Comparison of ENCODE assay signal across 1 cellular context in the genomic region with DNA sequence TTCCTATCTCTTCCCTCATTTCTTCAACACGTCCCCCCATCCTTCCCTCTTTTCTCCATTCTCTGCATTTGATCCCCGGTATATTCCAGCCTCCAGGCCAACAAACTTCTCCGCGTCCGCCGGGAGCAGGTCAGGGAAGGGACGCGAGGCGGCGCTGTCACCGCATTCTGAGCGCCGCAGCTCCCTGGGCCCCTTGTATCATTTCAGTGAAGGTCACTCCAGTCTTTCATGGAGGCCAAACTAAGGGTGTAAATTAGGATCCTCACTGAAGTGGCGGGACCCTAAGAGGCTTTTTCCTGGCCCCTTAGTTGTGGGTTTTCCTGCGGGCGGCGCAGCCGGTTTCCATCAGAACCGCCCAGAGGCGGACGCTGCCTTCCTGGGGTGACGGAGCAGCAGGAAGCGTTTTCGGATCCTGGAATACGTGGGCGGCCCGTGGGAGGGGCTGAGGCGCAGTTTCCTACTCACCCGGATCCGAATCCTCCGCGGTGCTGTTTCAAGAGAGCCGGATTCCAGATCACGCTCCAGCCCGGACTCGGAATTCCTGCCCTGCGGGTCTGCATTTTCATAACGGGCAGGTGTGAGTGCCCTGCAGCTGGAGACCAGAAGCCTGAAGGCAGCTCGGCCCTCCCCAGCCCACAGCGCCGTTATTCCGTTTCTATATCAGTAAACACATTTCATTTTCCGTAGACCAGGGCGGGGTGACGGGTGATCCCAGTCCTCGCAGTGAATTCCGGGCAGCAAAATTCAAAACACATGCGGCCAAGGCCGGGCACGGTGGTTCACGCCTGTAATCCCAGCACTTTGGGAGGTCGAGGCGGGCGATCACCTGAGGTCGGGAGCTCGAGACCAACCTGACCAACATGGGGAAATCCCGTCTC.
TF ChIP-seq lines count a peak whose summit lies in the region.

No MANE protein-coding gene starts in this region.

TF ChIP-seq in K562, 482 proteins besides CTCF, POLR2A, EP300 and RAD21 (continued from another document and continues in another):
- TF ChIP-seq, protein P1, sequence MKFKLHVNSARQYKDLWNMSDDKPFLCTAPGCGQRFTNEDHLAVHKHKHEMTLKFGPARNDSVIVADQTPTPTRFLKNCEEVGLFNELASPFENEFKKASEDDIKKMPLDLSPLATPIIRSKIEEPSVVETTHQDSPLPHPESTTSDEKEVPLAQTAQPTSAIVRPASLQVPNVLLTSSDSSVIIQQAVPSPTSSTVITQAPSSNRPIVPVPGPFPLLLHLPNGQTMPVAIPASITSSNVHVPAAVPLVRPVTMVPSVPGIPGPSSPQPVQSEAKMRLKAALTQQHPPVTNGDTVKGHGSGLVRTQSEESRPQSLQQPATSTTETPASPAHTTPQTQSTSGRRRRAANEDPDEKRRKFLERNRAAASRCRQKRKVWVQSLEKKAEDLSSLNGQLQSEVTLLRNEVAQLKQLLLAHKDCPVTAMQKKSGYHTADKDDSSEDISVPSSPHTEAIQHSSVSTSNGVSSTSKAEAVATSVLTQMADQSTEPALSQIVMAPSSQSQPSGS (CRISPR knock-in tag; IDR thresholded peaks at IDR 0.05), result no peak
- TF ChIP-seq, protein P2, sequence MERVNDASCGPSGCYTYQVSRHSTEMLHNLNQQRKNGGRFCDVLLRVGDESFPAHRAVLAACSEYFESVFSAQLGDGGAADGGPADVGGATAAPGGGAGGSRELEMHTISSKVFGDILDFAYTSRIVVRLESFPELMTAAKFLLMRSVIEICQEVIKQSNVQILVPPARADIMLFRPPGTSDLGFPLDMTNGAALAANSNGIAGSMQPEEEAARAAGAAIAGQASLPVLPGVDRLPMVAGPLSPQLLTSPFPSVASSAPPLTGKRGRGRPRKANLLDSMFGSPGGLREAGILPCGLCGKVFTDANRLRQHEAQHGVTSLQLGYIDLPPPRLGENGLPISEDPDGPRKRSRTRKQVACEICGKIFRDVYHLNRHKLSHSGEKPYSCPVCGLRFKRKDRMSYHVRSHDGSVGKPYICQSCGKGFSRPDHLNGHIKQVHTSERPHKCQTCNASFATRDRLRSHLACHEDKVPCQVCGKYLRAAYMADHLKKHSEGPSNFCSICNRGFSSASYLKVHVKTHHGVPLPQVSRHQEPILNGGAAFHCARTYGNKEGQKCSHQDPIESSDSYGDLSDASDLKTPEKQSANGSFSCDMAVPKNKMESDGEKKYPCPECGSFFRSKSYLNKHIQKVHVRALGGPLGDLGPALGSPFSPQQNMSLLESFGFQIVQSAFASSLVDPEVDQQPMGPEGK (CRISPR knock-in tag; IDR thresholded peaks at IDR 0.05; ENCODE audit: borderline replicate concordance), result no peak
- no peak for TF ChIP-seq ZNF507 (tag; conservative IDR thresholded peaks at IDR 0.05)
- 0 out of 4 replicates have a peak, but pooled peaks of 1 of the 2 experiments have one; percentile 13 for TF ChIP-seq ETV6 (IDR thresholded peaks at IDR 0.05; ENCODE audit: borderline replicate concordance in 1 of 2, low read depth in 2 of 2, low read length in 1 of 2)
- TF ChIP-seq ETV6 (CRISPR knock-in tag; IDR thresholded peaks at IDR 0.05; ENCODE audit: borderline replicate concordance), result no peak
- TF ChIP-seq ZNF12 (CRISPR knock-in tag; IDR thresholded peaks at IDR 0.05), result no peak
- no peak for TF ChIP-seq ZNF408 (CRISPR knock-in tag; IDR thresholded peaks at IDR 0.05; ENCODE audit: low read depth)
- no peak for TF ChIP-seq SRSF9 (IDR thresholded peaks at IDR 0.05; ENCODE audit: borderline replicate concordance, low read depth, low read length)
- TF ChIP-seq, protein P3, sequence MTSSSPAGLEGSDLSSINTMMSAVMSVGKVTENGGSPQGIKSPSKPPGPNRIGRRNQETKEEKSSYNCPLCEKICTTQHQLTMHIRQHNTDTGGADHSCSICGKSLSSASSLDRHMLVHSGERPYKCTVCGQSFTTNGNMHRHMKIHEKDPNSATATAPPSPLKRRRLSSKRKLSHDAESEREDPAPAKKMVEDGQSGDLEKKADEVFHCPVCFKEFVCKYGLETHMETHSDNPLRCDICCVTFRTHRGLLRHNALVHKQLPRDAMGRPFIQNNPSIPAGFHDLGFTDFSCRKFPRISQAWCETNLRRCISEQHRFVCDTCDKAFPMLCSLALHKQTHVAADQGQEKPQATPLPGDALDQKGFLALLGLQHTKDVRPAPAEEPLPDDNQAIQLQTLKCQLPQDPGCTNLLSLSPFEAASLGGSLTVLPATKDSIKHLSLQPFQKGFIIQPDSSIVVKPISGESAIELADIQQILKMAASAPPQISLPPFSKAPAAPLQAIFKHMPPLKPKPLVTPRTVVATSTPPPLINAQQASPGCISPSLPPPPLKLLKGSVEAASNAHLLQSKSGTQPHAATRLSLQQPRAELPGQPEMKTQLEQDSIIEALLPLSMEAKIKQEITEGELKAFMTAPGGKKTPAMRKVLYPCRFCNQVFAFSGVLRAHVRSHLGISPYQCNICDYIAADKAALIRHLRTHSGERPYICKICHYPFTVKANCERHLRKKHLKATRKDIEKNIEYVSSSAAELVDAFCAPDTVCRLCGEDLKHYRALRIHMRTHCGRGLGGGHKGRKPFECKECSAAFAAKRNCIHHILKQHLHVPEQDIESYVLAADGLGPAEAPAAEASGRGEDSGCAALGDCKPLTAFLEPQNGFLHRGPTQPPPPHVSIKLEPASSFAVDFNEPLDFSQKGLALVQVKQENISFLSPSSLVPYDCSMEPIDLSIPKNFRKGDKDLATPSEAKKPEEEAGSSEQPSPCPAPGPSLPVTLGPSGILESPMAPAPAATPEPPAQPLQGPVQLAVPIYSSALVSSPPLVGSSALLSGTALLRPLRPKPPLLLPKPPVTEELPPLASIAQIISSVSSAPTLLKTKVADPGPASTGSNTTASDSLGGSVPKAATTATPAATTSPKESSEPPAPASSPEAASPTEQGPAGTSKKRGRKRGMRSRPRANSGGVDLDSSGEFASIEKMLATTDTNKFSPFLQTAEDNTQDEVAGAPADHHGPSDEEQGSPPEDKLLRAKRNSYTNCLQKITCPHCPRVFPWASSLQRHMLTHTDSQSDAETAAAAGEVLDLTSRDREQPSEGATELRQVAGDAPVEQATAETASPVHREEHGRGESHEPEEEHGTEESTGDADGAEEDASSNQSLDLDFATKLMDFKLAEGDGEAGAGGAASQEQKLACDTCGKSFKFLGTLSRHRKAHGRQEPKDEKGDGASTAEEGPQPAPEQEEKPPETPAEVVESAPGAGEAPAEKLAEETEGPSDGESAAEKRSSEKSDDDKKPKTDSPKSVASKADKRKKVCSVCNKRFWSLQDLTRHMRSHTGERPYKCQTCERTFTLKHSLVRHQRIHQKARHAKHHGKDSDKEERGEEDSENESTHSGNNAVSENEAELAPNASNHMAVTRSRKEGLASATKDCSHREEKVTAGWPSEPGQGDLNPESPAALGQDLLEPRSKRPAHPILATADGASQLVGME (CRISPR knock-in tag; IDR thresholded peaks at IDR 0.05), result 0 out of 2 replicates have a peak, but pooled peaks have one; percentile 17
- TF ChIP-seq PPARD (CRISPR knock-in tag; IDR thresholded peaks at IDR 0.05), result no peak
- TF ChIP-seq HSF4 (CRISPR knock-in tag; IDR thresholded peaks at IDR 0.05; ENCODE audit: borderline replicate concordance), result no peak
- TF ChIP-seq MAFG (tag; conservative IDR thresholded peaks at IDR 0.05), result no peak
- no peak for TF ChIP-seq SREBF2 (CRISPR knock-in tag; IDR thresholded peaks at IDR 0.05)
- TF ChIP-seq TEAD4 (IDR thresholded peaks at IDR 0.05; ENCODE audit: low read length), result peak; percentile 43; the same call in 1 of the 2 replicates
- no peak for TF ChIP-seq TEAD4 (CRISPR knock-in tag; IDR thresholded peaks at IDR 0.05; ENCODE audit: borderline replicate concordance)
- no peak for TF ChIP-seq ZNF217 (CRISPR knock-in tag; IDR thresholded peaks at IDR 0.05)
- no peak for TF ChIP-seq NUFIP1 (IDR thresholded peaks at IDR 0.05; ENCODE audit: partially characterized antibody)
- peak; percentile 83; the same call in 1 of the 2 replicates for TF ChIP-seq SMARCA5 (IDR thresholded peaks at IDR 0.05)
- TF ChIP-seq NR2C2 (CRISPR knock-in tag; IDR thresholded peaks at IDR 0.05), result peak; percentile 42
- TF ChIP-seq NR2C2 (tag; IDR thresholded peaks at IDR 0.05), result peak; percentile 95
- TF ChIP-seq, protein P4, sequence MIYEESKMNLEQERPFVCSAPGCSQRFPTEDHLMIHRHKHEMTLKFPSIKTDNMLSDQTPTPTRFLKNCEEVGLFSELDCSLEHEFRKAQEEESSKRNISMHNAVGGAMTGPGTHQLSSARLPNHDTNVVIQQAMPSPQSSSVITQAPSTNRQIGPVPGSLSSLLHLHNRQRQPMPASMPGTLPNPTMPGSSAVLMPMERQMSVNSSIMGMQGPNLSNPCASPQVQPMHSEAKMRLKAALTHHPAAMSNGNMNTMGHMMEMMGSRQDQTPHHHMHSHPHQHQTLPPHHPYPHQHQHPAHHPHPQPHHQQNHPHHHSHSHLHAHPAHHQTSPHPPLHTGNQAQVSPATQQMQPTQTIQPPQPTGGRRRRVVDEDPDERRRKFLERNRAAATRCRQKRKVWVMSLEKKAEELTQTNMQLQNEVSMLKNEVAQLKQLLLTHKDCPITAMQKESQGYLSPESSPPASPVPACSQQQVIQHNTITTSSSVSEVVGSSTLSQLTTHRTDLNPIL (CRISPR knock-in tag; IDR thresholded peaks at IDR 0.05), result no peak
- no peak for TF ChIP-seq KLF6 (CRISPR knock-in tag; IDR thresholded peaks at IDR 0.05; ENCODE audit: borderline replicate concordance)
- TF ChIP-seq POLR3A (IDR thresholded peaks at IDR 0.05; ENCODE audit: borderline replicate concordance, extremely low read depth, insufficient read depth, insufficient read length), result no peak
- TF ChIP-seq, protein P5, sequence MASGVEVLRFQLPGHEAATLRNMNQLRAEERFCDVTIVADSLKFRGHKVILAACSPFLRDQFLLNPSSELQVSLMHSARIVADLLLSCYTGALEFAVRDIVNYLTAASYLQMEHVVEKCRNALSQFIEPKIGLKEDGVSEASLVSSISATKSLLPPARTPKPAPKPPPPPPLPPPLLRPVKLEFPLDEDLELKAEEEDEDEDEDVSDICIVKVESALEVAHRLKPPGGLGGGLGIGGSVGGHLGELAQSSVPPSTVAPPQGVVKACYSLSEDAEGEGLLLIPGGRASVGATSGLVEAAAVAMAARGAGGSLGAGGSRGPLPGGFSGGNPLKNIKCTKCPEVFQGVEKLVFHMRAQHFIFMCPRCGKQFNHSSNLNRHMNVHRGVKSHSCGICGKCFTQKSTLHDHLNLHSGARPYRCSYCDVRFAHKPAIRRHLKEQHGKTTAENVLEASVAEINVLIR (CRISPR knock-in tag; IDR thresholded peaks at IDR 0.05), result no peak
- TF ChIP-seq ZNF830 (CRISPR knock-in tag; IDR thresholded peaks at IDR 0.05), result no peak
- TF ChIP-seq ZNF133 (CRISPR knock-in tag; IDR thresholded peaks at IDR 0.05), result no peak
- TF ChIP-seq, protein P6, sequence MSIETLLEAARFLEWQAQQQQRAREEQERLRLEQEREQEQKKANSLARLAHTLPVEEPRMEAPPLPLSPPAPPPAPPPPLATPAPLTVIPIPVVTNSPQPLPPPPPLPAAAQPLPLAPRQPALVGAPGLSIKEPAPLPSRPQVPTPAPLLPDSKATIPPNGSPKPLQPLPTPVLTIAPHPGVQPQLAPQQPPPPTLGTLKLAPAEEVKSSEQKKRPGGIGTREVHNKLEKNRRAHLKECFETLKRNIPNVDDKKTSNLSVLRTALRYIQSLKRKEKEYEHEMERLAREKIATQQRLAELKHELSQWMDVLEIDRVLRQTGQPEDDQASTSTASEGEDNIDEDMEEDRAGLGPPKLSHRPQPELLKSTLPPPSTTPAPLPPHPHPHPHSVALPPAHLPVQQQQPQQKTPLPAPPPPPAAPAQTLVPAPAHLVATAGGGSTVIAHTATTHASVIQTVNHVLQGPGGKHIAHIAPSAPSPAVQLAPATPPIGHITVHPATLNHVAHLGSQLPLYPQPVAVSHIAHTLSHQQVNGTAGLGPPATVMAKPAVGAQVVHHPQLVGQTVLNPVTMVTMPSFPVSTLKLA (conservative IDR thresholded peaks at IDR 0.05), result peak; percentile 58 to 72
- peak in 1 of 2 experiments; percentile 68; a peak in 3 of 4 replicates for TF ChIP-seq HDAC1 (IDR thresholded peaks at IDR 0.05)
- no peak for TF ChIP-seq ZNF212 (CRISPR knock-in tag; IDR thresholded peaks at IDR 0.05)
- TF ChIP-seq HMG20B (CRISPR knock-in tag; IDR thresholded peaks at IDR 0.05), result no peak
- TF ChIP-seq, protein P7, sequence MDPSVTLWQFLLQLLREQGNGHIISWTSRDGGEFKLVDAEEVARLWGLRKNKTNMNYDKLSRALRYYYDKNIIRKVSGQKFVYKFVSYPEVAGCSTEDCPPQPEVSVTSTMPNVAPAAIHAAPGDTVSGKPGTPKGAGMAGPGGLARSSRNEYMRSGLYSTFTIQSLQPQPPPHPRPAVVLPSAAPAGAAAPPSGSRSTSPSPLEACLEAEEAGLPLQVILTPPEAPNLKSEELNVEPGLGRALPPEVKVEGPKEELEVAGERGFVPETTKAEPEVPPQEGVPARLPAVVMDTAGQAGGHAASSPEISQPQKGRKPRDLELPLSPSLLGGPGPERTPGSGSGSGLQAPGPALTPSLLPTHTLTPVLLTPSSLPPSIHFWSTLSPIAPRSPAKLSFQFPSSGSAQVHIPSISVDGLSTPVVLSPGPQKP (CRISPR knock-in tag; IDR thresholded peaks at IDR 0.05), result no peak
- peak; percentile 78 for TF ChIP-seq GTF2F1 (IDR thresholded peaks at IDR 0.05; ENCODE audit: low read depth, low read length)
- TF ChIP-seq PTTG1 (tag; IDR thresholded peaks at IDR 0.05; ENCODE audit: low read depth), result no peak
- TF ChIP-seq ZNF551 (CRISPR knock-in tag; IDR thresholded peaks at IDR 0.05), result no peak
- no peak; the same call in none of the 2 replicates for TF ChIP-seq ARID2 (IDR thresholded peaks at IDR 0.05)
- TF ChIP-seq, protein P8, sequence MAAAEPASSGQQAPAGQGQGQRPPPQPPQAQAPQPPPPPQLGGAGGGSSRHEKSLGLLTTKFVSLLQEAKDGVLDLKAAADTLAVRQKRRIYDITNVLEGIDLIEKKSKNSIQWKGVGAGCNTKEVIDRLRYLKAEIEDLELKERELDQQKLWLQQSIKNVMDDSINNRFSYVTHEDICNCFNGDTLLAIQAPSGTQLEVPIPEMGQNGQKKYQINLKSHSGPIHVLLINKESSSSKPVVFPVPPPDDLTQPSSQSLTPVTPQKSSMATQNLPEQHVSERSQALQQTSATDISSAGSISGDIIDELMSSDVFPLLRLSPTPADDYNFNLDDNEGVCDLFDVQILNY (CRISPR knock-in tag; IDR thresholded peaks at IDR 0.05), result peak; percentile 62; the same call in 1 of the 2 replicates
- TF ChIP-seq CSDE1 (IDR thresholded peaks at IDR 0.05), result 0 out of 4 replicates have a peak, but pooled peaks of 1 of the 2 experiments have one; percentile 30
- TF ChIP-seq, protein P9, sequence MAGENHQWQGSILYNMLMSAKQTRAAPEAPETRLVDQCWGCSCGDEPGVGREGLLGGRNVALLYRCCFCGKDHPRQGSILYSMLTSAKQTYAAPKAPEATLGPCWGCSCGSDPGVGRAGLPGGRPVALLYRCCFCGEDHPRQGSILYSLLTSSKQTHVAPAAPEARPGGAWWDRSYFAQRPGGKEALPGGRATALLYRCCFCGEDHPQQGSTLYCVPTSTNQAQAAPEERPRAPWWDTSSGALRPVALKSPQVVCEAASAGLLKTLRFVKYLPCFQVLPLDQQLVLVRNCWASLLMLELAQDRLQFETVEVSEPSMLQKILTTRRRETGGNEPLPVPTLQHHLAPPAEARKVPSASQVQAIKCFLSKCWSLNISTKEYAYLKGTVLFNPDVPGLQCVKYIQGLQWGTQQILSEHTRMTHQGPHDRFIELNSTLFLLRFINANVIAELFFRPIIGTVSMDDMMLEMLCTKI (IDR thresholded peaks at IDR 0.05; ENCODE audit: partially characterized antibody), result no peak
- peak in 1 of 2 experiments; percentile 14; a peak in 1 of 4 replicates for TF ChIP-seq SIN3A (IDR thresholded peaks at IDR 0.05; ENCODE audit: borderline replicate concordance in 2 of 2, control insufficient read depth in 1 of 2, low read depth in 2 of 2, low read length in 2 of 2)
- TF ChIP-seq TGIF2 (CRISPR knock-in tag; IDR thresholded peaks at IDR 0.05), result no peak
- TF ChIP-seq, protein P10, sequence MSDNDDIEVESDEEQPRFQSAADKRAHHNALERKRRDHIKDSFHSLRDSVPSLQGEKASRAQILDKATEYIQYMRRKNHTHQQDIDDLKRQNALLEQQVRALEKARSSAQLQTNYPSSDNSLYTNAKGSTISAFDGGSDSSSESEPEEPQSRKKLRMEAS (CRISPR knock-in tag; IDR thresholded peaks at IDR 0.05), result no peak; the same call in 1 of the 2 replicates
